Comparison of ENCODE assay signal across 14 cellular contexts in the genomic region with DNA sequence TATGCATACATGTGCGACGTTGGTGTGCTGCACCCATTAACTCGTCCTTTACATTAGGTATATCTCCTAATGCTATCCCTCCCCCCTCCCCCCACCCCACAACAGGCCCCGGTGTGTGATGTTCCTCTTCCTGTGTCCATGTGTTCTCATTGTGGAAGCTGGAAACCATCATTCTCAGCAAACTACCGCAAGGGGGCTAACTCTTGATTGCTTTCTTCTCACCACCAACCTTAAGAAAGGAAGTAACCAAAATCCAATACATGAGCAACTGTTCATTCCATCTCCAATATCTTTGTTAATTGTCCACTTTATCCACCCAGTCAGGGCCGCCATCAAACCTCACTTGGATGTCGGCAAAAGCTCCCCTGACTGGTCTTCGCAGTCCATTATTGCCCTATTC. TPM values are rescaled to one million over a fixed set of nuclear protein-coding genes. Genes with fewer than 3 reads are reported as not detected.
A peak's percentile ranks its signal among the peaks of the same experiment; 100 is the strongest.
DNase-seq lines count a peak whose midpoint lies in the region; ATAC-seq and TF ChIP-seq lines count a peak whose summit lies in the region.
"Not testable (repeated sequence)": the region's sequence is repeated elsewhere in the genome, so short reads cannot be mapped to it uniquely, and the experiment has no call there.
"Had no signal": no experiment of that assay in that cellular context is flagged by ENCODE, and none has a peak within 500 bp of the region (broad histone marks: within the 10 kb centered on the region; RNA-seq: fewer than 3 reads in every experiment).

No MANE protein-coding gene starts in this region.

- not testable (repeated sequence) for H2AFZ ChIP-seq in smooth muscle cell (ENCODE audit: low read depth)

- H3K79me2 ChIP-seq in smooth muscle cell (ENCODE audit: low read depth): not testable (repeated sequence)

- H3K27ac ChIP-seq in C4-2B; left ventricle myocardium inferior (replicated peaks); muscle layer of duodenum (ENCODE audit: low read length); smooth muscle cell (ENCODE audit: low read depth): not testable (repeated sequence)

- not testable (repeated sequence) for ATAC-seq in activated CD8-positive, alpha-beta T cell treated with anti-CD3 and anti-CD28 coated beads for 36 hours

- not testable (repeated sequence) for H3K9me3 Mint-ChIP-seq in activated CD8-positive, alpha-beta T cell treated with anti-CD3 and anti-CD28 coated beads for 36 hours

- WGBS in smooth muscle cell (ENCODE audit: low lambda C conversion rate): 85% methylated on average over 7 of the region's 8 CpGs

- peak overlapping the region; percentile 71 for H3K4me3 Mint-ChIP-seq in activated CD8-positive, alpha-beta T cell treated with anti-CD3 and anti-CD28 coated beads for 36 hours

- not testable (repeated sequence) for DNase-seq in GM12864 (ENCODE audit: low read depth); LNCaP clone FGC (ENCODE audit: low read depth); activated CD8-positive, alpha-beta T cell treated with anti-CD3 and anti-CD28 coated beads for 36 hours; left ventricle myocardium inferior; smooth muscle cell (lab: John Stamatoyannopoulos, UW; ENCODE audit: unreplicated experiment)
- DNase-seq in RPMI8226: peak; percentile 33

- H3K9ac ChIP-seq in smooth muscle cell (ENCODE audit: low read depth): not testable (repeated sequence)

- H3K4me1 ChIP-seq in left ventricle myocardium inferior (peaks cover 12% of the 10 kb centered on the region), muscle layer of duodenum (ENCODE audit: control insufficient read depth in 1 of 2, insufficient read depth in 2 of 2, low read length in 2 of 2) (peaks cover 0 to 12% of the 10 kb centered on the region in 2 donors)
- not testable (repeated sequence) for H3K4me1 ChIP-seq in smooth muscle cell (ENCODE audit: low read depth)

- H3K27me3 ChIP-seq in left ventricle myocardium inferior (ENCODE audit: low read depth) (peaks cover 100% of the 10 kb centered on the region), smooth muscle cell (ENCODE audit: low read depth) (peaks cover 68% of the 10 kb centered on the region)
- H3K27me3 ChIP-seq in muscle layer of duodenum (ENCODE audit: low read depth, low read length): not testable (repeated sequence)

- POLR2A ChIA-PET in activated CD8-positive, alpha-beta T cell treated with anti-CD3 and anti-CD28 coated beads for 36 hours (lab: Charles Lee): not testable (repeated sequence)

- CTCF ChIA-PET in activated CD8-positive, alpha-beta T cell treated with anti-CD3 and anti-CD28 coated beads for 36 hours (lab: Charles Lee): interaction anchor here (1.0 to 1.5 kb wide), 4 partner anchors 16 to 159 kb away, joined by 3 to 7 read pairs (median 4); partner anchors contain the start of gene CR2

- H3K36me3 ChIP-seq in left ventricle myocardium inferior; muscle layer of duodenum (ENCODE audit: control insufficient read depth in 1 of 2, insufficient read depth in 2 of 2, low read length in 2 of 2); smooth muscle cell (ENCODE audit: low read depth): not testable (repeated sequence)

- H3K4me2 ChIP-seq in smooth muscle cell: peak overlapping the region; percentile 92

- H3K27me3 Mint-ChIP-seq in activated CD8-positive, alpha-beta T cell treated with anti-CD3 and anti-CD28 coated beads for 36 hours: not testable (repeated sequence)

- not testable (repeated sequence) for H3K36me3 Mint-ChIP-seq in activated CD8-positive, alpha-beta T cell treated with anti-CD3 and anti-CD28 coated beads for 36 hours (ENCODE audit: low read depth)

- H3K4me3 ChIP-seq in GM12864 (ENCODE audit: low read depth, low read length) (peak overlapping the region; percentile 74; the same call in 1 of the 2 replicates), left ventricle myocardium inferior (peak overlapping the region; percentile 61), muscle layer of duodenum (ENCODE audit: low read depth in 1 of 2, low read length in 2 of 2) (peak overlapping the region; percentile 46 to 61)
- not testable (repeated sequence) for H3K4me3 ChIP-seq in LNCaP clone FGC (ENCODE audit: low read depth, low read length); smooth muscle cell

- H3K9me3 ChIP-seq in left ventricle myocardium inferior (replicated peaks); muscle layer of duodenum (ENCODE audit: control insufficient read depth in 1 of 2, low read length in 2 of 2); smooth muscle cell (replicated peaks; ENCODE audit: low read depth): not testable (repeated sequence)

- H3K4me1 Mint-ChIP-seq in activated CD8-positive, alpha-beta T cell treated with anti-CD3 and anti-CD28 coated beads for 36 hours (ENCODE audit: low read depth): peaks cover 20% of the 10 kb centered on the region

- not testable (repeated sequence) for H3K27ac Mint-ChIP-seq in activated CD8-positive, alpha-beta T cell treated with anti-CD3 and anti-CD28 coated beads for 36 hours

- H4K20me1 ChIP-seq in smooth muscle cell (ENCODE audit: low read depth): not testable (repeated sequence)

- TF ChIP-seq CTCF in C4-2B (conservative IDR thresholded peaks at IDR 0.05): peak; percentile 20
- TF ChIP-seq CTCF in GM12864 (IDR thresholded peaks at IDR 0.05; ENCODE audit: low read depth, low read length, missing control alignments): peak; percentile 21
- 0 out of 2 replicates have a peak, but pooled peaks have one; percentile 2 for TF ChIP-seq CTCF in LNCaP clone FGC (IDR thresholded peaks at IDR 0.05; ENCODE audit: control insufficient read depth, extremely low read depth, insufficient read depth)
- not testable (repeated sequence) for TF ChIP-seq CTCF in activated CD8-positive, alpha-beta T cell treated with anti-CD3 and anti-CD28 coated beads for 36 hours (IDR thresholded peaks at IDR 0.05); left ventricle myocardium inferior (IDR thresholded peaks at IDR 0.05; ENCODE audit: borderline replicate concordance); smooth muscle cell (IDR thresholded peaks at IDR 0.05; ENCODE audit: borderline replicate concordance, insufficient read depth, poor library complexity, severe bottlenecking)

- H3F3A ChIP-seq in smooth muscle cell (ENCODE audit: low read depth): not testable (repeated sequence)

- intact Hi-C loops in activated CD8-positive, alpha-beta T cell treated with anti-CD3 and anti-CD28 coated beads for 36 hours (cut with micrococcal nuclease): loop anchor here (5.0 kb wide), 1 partner anchor 38 kb away; no protein-coding TSS in a partner anchor
- intact Hi-C loops in left ventricle myocardium inferior (cut with micrococcal nuclease): not testable (repeated sequence)

RNA-seq across cellular contexts. Expression of gene CR1, which starts 0.7 kb away (rescaled TPM):
- total RNA-seq in activated CD8-positive, alpha-beta T cell treated with anti-CD3 and anti-CD28 coated beads for 36 hours: under 1 TPM; 0.14 to 0.18 TPM
- total RNA-seq in left ventricle myocardium inferior (2.0 TPM), smooth muscle cell (0.04 TPM in 1 of 2 replicates, not detected in the other)
- polyA plus RNA-seq in smooth muscle cell: 0.25 TPM in 1 of 2 replicates, not detected in the other
- total RNA-seq: A172; activated naive CD4-positive, alpha-beta T cell treated with anti-CD3 and anti-CD28 coated beads for 36 hours; dermis blood vessel endothelial cell; IMR-90; MCF 10A had no signal
- polyA plus RNA-seq: IMR-90 had no signal

RNA-seq across cellular contexts. Expression of gene CR2, which starts 41.2 kb away (rescaled TPM):
- total RNA-seq in activated CD8-positive, alpha-beta T cell treated with anti-CD3 and anti-CD28 coated beads for 36 hours: 1 to 10 TPM; 1.9 to 2.1 TPM
- not detected for total RNA-seq in left ventricle myocardium inferior
- 0.04 TPM in 1 of 2 replicates, not detected in the other for total RNA-seq in smooth muscle cell
- polyA plus RNA-seq in smooth muscle cell: not detected in 2 replicates
- total RNA-seq: A172, cardiac septum, dermis blood vessel endothelial cell, IMR-90, MCF 10A had no signal
- polyA plus RNA-seq: IMR-90 had no signal
